16 cellular contexts compared by ENCODE assay signal in the genomic region with DNA sequence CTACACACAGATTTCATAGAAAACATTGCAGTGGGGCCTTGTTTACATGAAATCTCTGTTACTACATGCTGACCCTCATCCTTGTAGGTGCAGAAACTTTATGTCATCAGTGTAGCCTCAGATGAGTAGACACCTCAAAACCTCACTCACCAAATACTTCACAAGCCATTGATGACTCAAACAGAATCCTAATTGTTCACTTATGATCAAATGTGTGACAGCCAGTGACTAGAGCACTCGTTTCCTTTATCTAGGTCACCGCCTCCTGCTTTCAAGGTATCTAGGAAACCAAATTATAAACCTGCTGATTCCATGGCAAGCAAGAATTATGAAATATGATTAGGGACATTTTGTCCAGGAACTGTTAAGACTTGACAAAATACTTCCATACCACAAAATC.
DNase-seq lines count a peak whose midpoint lies in the region; ATAC-seq and TF ChIP-seq lines count a peak whose summit lies in the region.
"Had no signal": no experiment of that assay in that cellular context is flagged by ENCODE, and none has a peak within 500 bp of the region (broad histone marks: within the 10 kb centered on the region; RNA-seq: fewer than 3 reads in every experiment).

No MANE protein-coding gene starts in this region.

- peak; percentile 88 for ATAC-seq in activated CD4-positive, alpha-beta T cell treated with anti-CD3 and anti-CD28 coated beads for 36 hours
- peak; percentile 86 for ATAC-seq in HG02759 (IDR thresholded peaks at IDR 0.05; ENCODE audit: unreplicated experiment)
- ATAC-seq in left lobe of liver = no peak
- ATAC-seq: left cardiac atrium had no signal

- H3K4me1 Mint-ChIP-seq in activated CD4-positive, alpha-beta T cell treated with anti-CD3 and anti-CD28 coated beads for 36 hours = peaks cover 8% of the 10 kb centered on the region
- peaks cover 7% of the 10 kb centered on the region for H3K4me1 Mint-ChIP-seq in mesothelial cell of epicardium
- H3K4me1 Mint-ChIP-seq in endothelial cell (ENCODE audit: unreplicated experiment) = peaks cover 6% of the 10 kb centered on the region
- H3K4me1 Mint-ChIP-seq: activated naive CD4-positive, alpha-beta T cell treated with anti-CD3 and anti-CD28 coated beads, Interleukin-2, amount 50 U/mL, for 24 hours had no signal

- H3K27ac Mint-ChIP-seq in activated CD4-positive, alpha-beta T cell treated with anti-CD3 and anti-CD28 coated beads for 36 hours = no peak overlapping the region
- H3K27ac Mint-ChIP-seq in mesothelial cell of epicardium (no peak overlapping the region), endothelial cell (ENCODE audit: unreplicated experiment) (no peak overlapping the region)
- H3K27ac Mint-ChIP-seq: activated naive CD4-positive, alpha-beta T cell treated with anti-CD3 and anti-CD28 coated beads, Interleukin-2, amount 50 U/mL, for 24 hours; nephron progenitor cell had no signal

- intact Hi-C loops in activated CD4-positive, alpha-beta T cell treated with anti-CD3 and anti-CD28 coated beads for 36 hours (cut with DNase I, micrococcal nuclease) = loop anchor here in 1 of 2 experiments (5.0 kb wide), 1 partner anchor 126 kb away; no protein-coding TSS in a partner anchor

- no peak for DNase-seq in activated CD4-positive, alpha-beta T cell treated with anti-CD3 and anti-CD28 coated beads for 36 hours
- no peak for DNase-seq in activated CD4-positive, alpha-beta T cell treated with anti-CD3 and anti-CD28 coated beads, Interleukin-2, amount 50 U/mL, for 48 hours
- DNase-seq in HT-29 (ENCODE audit: low spot score) = peak; percentile 13
- peak; percentile 35 to 40 for DNase-seq in lung microvascular endothelial cell (ENCODE audit: low read depth in 2 of 2)
- DNase-seq in mesothelial cell of epicardium (ENCODE audit: low spot score in 2 of 2, unreplicated experiment in 2 of 2) = no peak
- no peak for DNase-seq in endothelial cell (ENCODE audit: low spot score)
- no peak for DNase-seq in left lobe of liver (ENCODE audit: low spot score)
- DNase-seq: 8988T; activated CD4-positive, alpha-beta T cell treated with anti-CD3 and anti-CD28 coated beads, Interleukin-2, amount 50 U/mL, for 1 hour; cortex of kidney; KG1; left cardiac atrium; nephron progenitor cell; tibial artery had no signal

- no peak for TF ChIP-seq CTCF in mesothelial cell of epicardium (IDR thresholded peaks at IDR 0.05; ENCODE audit: unreplicated experiment)
- no peak for TF ChIP-seq CTCF in endothelial cell (IDR thresholded peaks at IDR 0.05; ENCODE audit: unreplicated experiment)

- peaks cover 5% of the 10 kb centered on the region for H3K27me3 Mint-ChIP-seq in activated CD4-positive, alpha-beta T cell treated with anti-CD3 and anti-CD28 coated beads for 36 hours
- H3K27me3 Mint-ChIP-seq in mesothelial cell of epicardium (ENCODE audit: low read depth) (no peaks in the 10 kb centered on the region), endothelial cell (ENCODE audit: unreplicated experiment) (no peaks in the 10 kb centered on the region)

- H3K9me3 Mint-ChIP-seq in activated CD4-positive, alpha-beta T cell treated with anti-CD3 and anti-CD28 coated beads for 36 hours (ENCODE audit: low read depth) = no peaks in the 10 kb centered on the region
- H3K9me3 Mint-ChIP-seq in mesothelial cell of epicardium = no peaks in the 10 kb centered on the region
- no peaks in the 10 kb centered on the region for H3K9me3 Mint-ChIP-seq in endothelial cell (ENCODE audit: unreplicated experiment)
- H3K9me3 Mint-ChIP-seq: activated naive CD4-positive, alpha-beta T cell treated with anti-CD3 and anti-CD28 coated beads, Interleukin-2, amount 50 U/mL, for 24 hours had no signal

- CTCF ChIA-PET in activated CD4-positive, alpha-beta T cell treated with anti-CD3 and anti-CD28 coated beads for 36 hours (lab: Charles Lee) = interaction anchor here (0.6 kb wide), 1 partner anchor 38 kb away, joined by 3 read pairs; no protein-coding TSS in a partner anchor

- H3K4me3 Mint-ChIP-seq in activated CD4-positive, alpha-beta T cell treated with anti-CD3 and anti-CD28 coated beads for 36 hours = no peak overlapping the region
- no peak overlapping the region for H3K4me3 Mint-ChIP-seq in mesothelial cell of epicardium
- no peak overlapping the region for H3K4me3 Mint-ChIP-seq in endothelial cell (ENCODE audit: unreplicated experiment)
- H3K4me3 Mint-ChIP-seq: activated naive CD4-positive, alpha-beta T cell treated with anti-CD3 and anti-CD28 coated beads, Interleukin-2, amount 50 U/mL, for 24 hours; nephron progenitor cell had no signal

- no peaks in the 10 kb centered on the region for H3K36me3 Mint-ChIP-seq in activated CD4-positive, alpha-beta T cell treated with anti-CD3 and anti-CD28 coated beads for 36 hours (ENCODE audit: low read depth)
- H3K36me3 Mint-ChIP-seq in mesothelial cell of epicardium (no peaks in the 10 kb centered on the region), endothelial cell (ENCODE audit: low read depth, unreplicated experiment) (no peaks in the 10 kb centered on the region)
- H3K36me3 Mint-ChIP-seq: activated naive CD4-positive, alpha-beta T cell treated with anti-CD3 and anti-CD28 coated beads, Interleukin-2, amount 50 U/mL, for 24 hours had no signal

- POLR2A ChIA-PET in activated CD4-positive, alpha-beta T cell treated with anti-CD3 and anti-CD28 coated beads for 36 hours (lab: Charles Lee) = no interaction called here

Comparison
In these comparisons a context has a peak if more than half of its experiments do, and no peak if none do; other contexts are left out.
1. DNase-seq: peak in HT-29 (single experiment) and lung microvascular endothelial cell (2 of 2); none in activated CD4-positive, alpha-beta T cell treated with anti-CD3 and anti-CD28 coated beads for 36 hours (single experiment), activated CD4-positive, alpha-beta T cell treated with anti-CD3 and anti-CD28 coated beads, Interleukin-2, amount 50 U/mL, for 48 hours (0 of 2), mesothelial cell of epicardium (0 of 2), endothelial cell (single experiment) and left lobe of liver (single experiment).